ENCODE assay signal across 8 cellular contexts in the genomic region with DNA sequence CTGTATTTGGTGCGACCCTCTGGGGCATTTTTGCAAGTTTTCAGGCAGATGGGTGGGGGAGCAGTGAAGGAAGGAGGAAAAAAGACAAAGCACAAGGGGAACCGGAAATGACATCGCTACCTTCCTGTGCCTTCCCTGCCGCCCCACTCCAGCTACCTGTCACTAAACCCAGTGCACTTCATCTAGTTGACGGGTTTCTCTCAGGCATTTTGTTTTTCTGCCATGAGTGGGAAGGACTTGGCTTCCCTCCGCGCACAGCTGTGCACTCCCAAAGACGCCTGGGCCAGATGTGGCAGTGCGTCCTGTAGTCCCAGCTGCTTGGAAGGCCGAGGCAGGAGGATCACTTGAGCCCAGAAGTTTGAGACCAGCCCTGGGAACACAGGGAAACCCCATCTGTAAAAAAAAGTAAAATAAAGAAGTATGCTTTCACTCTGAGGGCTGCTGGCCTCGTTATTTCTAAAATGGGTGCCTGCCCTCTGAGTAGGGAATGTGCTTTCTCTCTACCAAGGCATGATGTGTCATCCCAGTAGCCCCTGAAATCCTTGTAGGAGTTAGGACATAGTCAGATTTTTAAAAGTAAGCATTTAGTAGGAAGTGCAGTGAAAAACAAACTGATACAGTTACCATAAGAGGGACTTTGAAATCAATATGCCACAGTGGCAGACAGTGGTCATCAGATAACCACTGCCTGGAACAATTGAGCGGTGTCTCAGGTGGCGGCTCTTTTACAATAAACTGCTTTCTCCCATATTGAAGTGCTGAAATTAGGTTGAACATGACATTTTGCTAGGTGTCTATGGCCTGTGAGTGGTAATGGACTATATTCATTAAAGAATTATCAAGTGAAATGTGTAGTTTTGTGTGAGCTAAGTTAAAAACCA.
DNase-seq lines count a peak whose midpoint lies in the region; ATAC-seq and TF ChIP-seq lines count a peak whose summit lies in the region.

No MANE protein-coding gene starts in this region.

- H3K4me1 ChIP-seq in OCI-LY1 (ENCODE audit: insufficient read depth, low read length, severe bottlenecking) (peaks cover 68% of the 10 kb centered on the region), rectal smooth muscle tissue (ENCODE audit: control insufficient read depth, insufficient read depth, low read length) (peaks cover 7% of the 10 kb centered on the region)
- peaks cover 39% of the 10 kb centered on the region for H3K4me1 ChIP-seq in effector memory CD4-positive, alpha-beta T cell (ENCODE audit: control insufficient read depth, insufficient read depth, low read length, poor library complexity, severe bottlenecking)

- ATAC-seq in HG03039 (IDR thresholded peaks at IDR 0.05; ENCODE audit: unreplicated experiment): no peak

- H3K9me3 ChIP-seq in OCI-LY1 (ENCODE audit: low read length): no peaks in the 10 kb centered on the region
- H3K9me3 ChIP-seq in effector memory CD4-positive, alpha-beta T cell (ENCODE audit: control insufficient read depth, low read length): no peaks in the 10 kb centered on the region

- no peaks in the 10 kb centered on the region; the same call in 1 of the 2 replicates for H3F3A ChIP-seq in OCI-LY1 (ENCODE audit: insufficient read depth, low read length)

- H3K4me1 Mint-ChIP-seq in mesothelial cell of epicardium: peaks cover 26% of the 10 kb centered on the region

- H2AFZ ChIP-seq in OCI-LY1 (ENCODE audit: low read length): no peak overlapping the region

- peak overlapping the region; percentile 97 for H3K27ac ChIP-seq in OCI-LY1 (ENCODE audit: low read depth, low read length, poor library complexity, severe bottlenecking)
- peak overlapping the region; percentile 49 for H3K27ac ChIP-seq in effector memory CD4-positive, alpha-beta T cell (ENCODE audit: insufficient read depth, low read length, poor library complexity, severe bottlenecking)
- H3K27ac ChIP-seq in rectal smooth muscle tissue (ENCODE audit: low read depth, low read length): peak overlapping the region; percentile 7

- H3K9ac ChIP-seq in OCI-LY1 (ENCODE audit: low read length) (peak overlapping the region; percentile 66), rectal smooth muscle tissue (ENCODE audit: low read length) (no peak overlapping the region)

- H3K4me3 Mint-ChIP-seq in mesothelial cell of epicardium: no peak overlapping the region

- no peaks in the 10 kb centered on the region for H4K20me1 ChIP-seq in OCI-LY1 (ENCODE audit: insufficient read depth, low read length)

- TF ChIP-seq CTCF in OCI-LY1 (IDR thresholded peaks at IDR 0.05; ENCODE audit: low read length): no peak
- TF ChIP-seq CTCF in mesothelial cell of epicardium (IDR thresholded peaks at IDR 0.05; ENCODE audit: unreplicated experiment): no peak

- H3K4me3 ChIP-seq in OCI-LY1 (ENCODE audit: low read depth, low read length, poor library complexity, severe bottlenecking): peak overlapping the region; percentile 41
- H3K4me3 ChIP-seq in effector memory CD4-positive, alpha-beta T cell (ENCODE audit: insufficient read depth, low read depth, low read length, poor library complexity, severe bottlenecking): peak overlapping the region; percentile 14
- no peak overlapping the region for H3K4me3 ChIP-seq in rectal smooth muscle tissue (ENCODE audit: low read length)

- H3K27me3 Mint-ChIP-seq in mesothelial cell of epicardium (ENCODE audit: low read depth): no peaks in the 10 kb centered on the region

- H3K36me3 ChIP-seq in OCI-LY1 (ENCODE audit: insufficient read depth, low read length): peaks cover 80% of the 10 kb centered on the region
- peaks cover 8% of the 10 kb centered on the region for H3K36me3 ChIP-seq in effector memory CD4-positive, alpha-beta T cell (ENCODE audit: control insufficient read depth, insufficient read depth, low read length)
- no peaks in the 10 kb centered on the region for H3K36me3 ChIP-seq in rectal smooth muscle tissue (ENCODE audit: control insufficient read depth, insufficient read depth, low read length)

- 0 out of 2 replicates have a peak, but pooled peaks cover 3% of the 10 kb centered on the region for H3K79me2 ChIP-seq in OCI-LY1 (ENCODE audit: insufficient read depth, low read length)

- H3K36me3 Mint-ChIP-seq in mesothelial cell of epicardium: peaks cover 15% of the 10 kb centered on the region

- H3K27me3 ChIP-seq in OCI-LY1 (ENCODE audit: insufficient read depth, low read length): no peaks in the 10 kb centered on the region
- H3K27me3 ChIP-seq in effector memory CD4-positive, alpha-beta T cell (replicated peaks; ENCODE audit: control insufficient read depth, insufficient read depth, low read length, poor library complexity, severe bottlenecking): no peaks in the 10 kb centered on the region
- no peaks in the 10 kb centered on the region for H3K27me3 ChIP-seq in rectal smooth muscle tissue (ENCODE audit: control insufficient read depth, insufficient read depth, low read length)

- no peak overlapping the region for H3K27ac Mint-ChIP-seq in mesothelial cell of epicardium

- H3K4me2 ChIP-seq in OCI-LY1 (ENCODE audit: low read length): peak overlapping the region; percentile 60

- no peaks in the 10 kb centered on the region for H3K9me3 Mint-ChIP-seq in mesothelial cell of epicardium

- DNase-seq in DMS53 (lab: John Stamatoyannopoulos, UW) (peak; percentile 64), DMS53 treated with DMSO at 0.1 percent for 48 hours (lab: John Stamatoyannopoulos, UW; ENCODE audit: unreplicated experiment) (no peak), mesothelial cell of epicardium (ENCODE audit: low spot score in 2 of 2, unreplicated experiment in 2 of 2) (no peak), mucosa of gallbladder (ENCODE audit: low spot score) (no peak)
- DNase-seq in effector memory CD4-positive, alpha-beta T cell: peak in 1 of 3 donors; percentile 12

- no peaks in the 10 kb centered on the region for H3K9me2 ChIP-seq in OCI-LY1 (ENCODE audit: low read depth, low read length)

Comparison
In these comparisons a context has a peak if more than half of its experiments do, and no peak if none do; other contexts are left out.
1. H3K27ac ChIP-seq: peak in every context shown above with its lines; median percentile 97 in OCI-LY1; 49 in effector memory CD4-positive, alpha-beta T cell; 7 in rectal smooth muscle tissue.